ENCODE assay signal across 8 cellular contexts in genomic region chr1:93447481-93448291, GRCh38. TPM values are rescaled to one million over a fixed set of nuclear protein-coding genes. Genes with fewer than 3 reads are reported as not detected.
A peak's percentile ranks its signal among the peaks of the same experiment; 100 is the strongest.
DNase-seq lines count a peak whose midpoint lies in the region; ATAC-seq and TF ChIP-seq lines count a peak whose summit lies in the region.

FNBP1L (plus strand) TSS chr1:93448118; CDS start chr1:93448282, 164 bp downstream.

- H3K79me2 ChIP-seq in neural cell (replicated peaks; ENCODE audit: insufficient read depth, low read length), result peaks cover 44% of the 10 kb centered on the region

- H3K27me3 ChIP-seq in HUES48 (ENCODE audit: control insufficient read depth, insufficient read depth, low read length) (no peaks in the 10 kb centered on the region), foreskin keratinocyte (no peaks in the 10 kb centered on the region), neural cell (ENCODE audit: insufficient read depth, low read depth, low read length) (no peaks in the 10 kb centered on the region)

- H3K4me1 Mint-ChIP-seq in stimulated activated naive CD8-positive, alpha-beta T cell treated with anti-CD3 and anti-CD28 coated beads, Interleukin-15, amount 100 ng/mL, for 72 hours, result peaks cover 20% of the 10 kb centered on the region

- no peaks in the 10 kb centered on the region for H3K9me3 Mint-ChIP-seq in stimulated activated naive CD8-positive, alpha-beta T cell treated with anti-CD3 and anti-CD28 coated beads, Interleukin-15, amount 100 ng/mL, for 72 hours

- H3K9ac ChIP-seq in HUES48 (ENCODE audit: low read depth, low read length) (peak within 1 kb of the TSS; percentile 96), neural cell (ENCODE audit: low read length) (peak within 1 kb of the TSS; percentile 98)

- H3K4me3 ChIP-seq in HUES48 (ENCODE audit: low read depth, low read length) (peak within 1 kb of the TSS; percentile 97), neural cell (ENCODE audit: low read length) (peak within 1 kb of the TSS; percentile 95)

- H3K27ac ChIP-seq in HUES48 (ENCODE audit: low read depth, low read length) (peak within 1 kb of the TSS; percentile 99), foreskin keratinocyte (no peak within 1 kb of the TSS), neural cell (ENCODE audit: low read length) (peak within 1 kb of the TSS; percentile 97)

- peak; percentile 55 for ATAC-seq in foreskin keratinocyte
- ATAC-seq in stimulated activated naive CD8-positive, alpha-beta T cell treated with anti-CD3 and anti-CD28 coated beads, Interleukin-15, amount 100 ng/mL, for 72 hours, result peak; percentile 80
- ATAC-seq in GM19455 (IDR thresholded peaks at IDR 0.05; ENCODE audit: unreplicated experiment), result no peak

- no peak for TF ChIP-seq RAD21 in neural cell (conservative IDR thresholded peaks at IDR 0.05)

- H3K27ac Mint-ChIP-seq in stimulated activated naive CD8-positive, alpha-beta T cell treated with anti-CD3 and anti-CD28 coated beads, Interleukin-15, amount 100 ng/mL, for 72 hours, result peak within 1 kb of the TSS in 1 of 2 donors; percentile 31

- DNase-seq in CD1c-positive myeloid dendritic cell (ENCODE audit: extremely low spot score) (peak; percentile 45), RPMI8226 (peak; percentile 80), activated gamma-delta T cell (lab: John Stamatoyannopoulos, UW) (peak; percentile 19), foreskin keratinocyte (peak in 1 of 2 donors; percentile 55)
- peak; percentile 37 to 47 for DNase-seq in stimulated activated naive CD8-positive, alpha-beta T cell treated with anti-CD3 and anti-CD28 coated beads, Interleukin-15, amount 100 ng/mL, for 72 hours

- H3K9me3 ChIP-seq in HUES48 (ENCODE audit: control insufficient read depth, insufficient read depth, low read length), result no peaks in the 10 kb centered on the region
- no peaks in the 10 kb centered on the region for H3K9me3 ChIP-seq in neural cell (ENCODE audit: low read length)

- H3K27me3 Mint-ChIP-seq in stimulated activated naive CD8-positive, alpha-beta T cell treated with anti-CD3 and anti-CD28 coated beads, Interleukin-15, amount 100 ng/mL, for 72 hours, result peaks cover 58% of the 10 kb centered on the region

- no peaks in the 10 kb centered on the region for H3K36me3 ChIP-seq in HUES48 (ENCODE audit: control insufficient read depth, insufficient read depth, low read length)
- no peaks in the 10 kb centered on the region for H3K36me3 ChIP-seq in neural cell (ENCODE audit: insufficient read depth, low read length)

- no peak for TF ChIP-seq CTCF in foreskin keratinocyte (conservative IDR thresholded peaks at IDR 0.05)
- TF ChIP-seq CTCF in neural cell (IDR thresholded peaks at IDR 0.05; ENCODE audit: poor library complexity, severe bottlenecking), result no peak

- TF ChIP-seq EP300 in neural cell (conservative IDR thresholded peaks at IDR 0.05; ENCODE audit: poor library complexity, severe bottlenecking), result peak; percentile 47

- no peaks in the 10 kb centered on the region for H3K9me2 ChIP-seq in neural cell (ENCODE audit: insufficient read depth, low read length)

- H3K4me3 Mint-ChIP-seq in stimulated activated naive CD8-positive, alpha-beta T cell treated with anti-CD3 and anti-CD28 coated beads, Interleukin-15, amount 100 ng/mL, for 72 hours, result peak within 1 kb of the TSS; percentile 95

- peak within 1 kb of the TSS; percentile 97 for H3K4me2 ChIP-seq in neural cell (ENCODE audit: low read length)

- H3K4me1 ChIP-seq in HUES48 (ENCODE audit: control insufficient read depth, insufficient read depth, low read length) (peaks cover 25% of the 10 kb centered on the region), foreskin keratinocyte (peaks cover 8% of the 10 kb centered on the region)

- peak within 1 kb of the TSS; percentile 86 for H2AFZ ChIP-seq in neural cell (ENCODE audit: low read depth, low read length)

- H3F3A ChIP-seq in neural cell (ENCODE audit: insufficient read depth, low read length, poor library complexity, severe bottlenecking), result no peaks in the 10 kb centered on the region

- H4K20me1 ChIP-seq in neural cell (ENCODE audit: insufficient read depth), result peaks cover 1% of the 10 kb centered on the region

TF ChIP-seq in neural cell, 6 proteins besides CTCF, POLR2A, EP300 and RAD21:
- TF ChIP-seq EZH2 (IDR thresholded peaks at IDR 0.05; ENCODE audit: borderline replicate concordance, insufficient read depth, low read length, poor library complexity, severe bottlenecking) (no peak), TAF1 (IDR thresholded peaks at IDR 0.05; ENCODE audit: low read depth) (peak; percentile 88), MXI1 (conservative IDR thresholded peaks at IDR 0.05; ENCODE audit: poor library complexity, severe bottlenecking) (peak; percentile 29), SMC3 (conservative IDR thresholded peaks at IDR 0.05; ENCODE audit: poor library complexity) (peak; percentile 25), REST (IDR thresholded peaks at IDR 0.05; ENCODE audit: borderline replicate concordance) (peak; percentile 73), POLR2AphosphoS5 (IDR thresholded peaks at IDR 0.05) (peak; percentile 97)
TF ChIP-seq in neural cell: peak in this region for 5.

RNA-seq across cellular contexts. Expression of gene FNBP1L, which starts in this region (rescaled TPM):
- 15.9 and 18.0 TPM in 2 replicates for total RNA-seq in foreskin keratinocyte
- 4.9 and 5.3 TPM in 2 replicates for polyA plus RNA-seq in foreskin keratinocyte
- polyA plus RNA-seq in neural cell, result 960 and 1,044 TPM in 2 replicates
- polyA minus RNA-seq in neural cell, result 588 and 698 TPM in 2 replicates

Comparison
In these comparisons a context has a peak if more than half of its experiments do, and no peak if none do; other contexts are left out.
1. RNA of gene FNBP1L (polyA plus RNA-seq): 960 to 1,044 TPM in neural cell; 4.9 to 5.3 TPM in foreskin keratinocyte; every median in the first group is over 100 times any median in the second.